9 cellular contexts compared by ENCODE assay signal in genomic region chr12:57740656-57741412, GRCh38. TPM values are rescaled to one million over a fixed set of nuclear protein-coding genes. Genes with fewer than 3 reads are reported as not detected.
DNase-seq lines count a peak whose midpoint lies in the region; ATAC-seq and TF ChIP-seq lines count a peak whose summit lies in the region.
"Had no signal": no experiment of that assay in that cellular context is flagged by ENCODE, and none has a peak within 500 bp of the region (broad histone marks: within the 10 kb centered on the region; RNA-seq: fewer than 3 reads in every experiment).

No MANE protein-coding gene starts in this region.

- no peaks in the 10 kb centered on the region for H3K36me3 ChIP-seq in transverse colon
- H3K36me3 ChIP-seq: cardiac muscle cell had no signal

- no peaks in the 10 kb centered on the region for H3K27me3 ChIP-seq in mononuclear cell (ENCODE audit: insufficient read depth, low read length)
- peaks cover 49% of the 10 kb centered on the region for H3K27me3 ChIP-seq in transverse colon

- H3K4me3 ChIP-seq in mononuclear cell (ENCODE audit: low read length) (peak overlapping the region; percentile 59), transverse colon (peak overlapping the region in 2 of 4 donors; percentile 21 to 37)
- H3K4me3 ChIP-seq: cardiac muscle cell had no signal

- DNase-seq in CD14-positive monocyte (ENCODE audit: low spot score), result no peak
- DNase-seq in HT1080 (ENCODE audit: low read depth), result peak; percentile 73
- DNase-seq in activated CD8-positive, alpha-beta memory T cell treated with anti-CD3 and anti-CD28 coated beads for 4 hours (ENCODE audit: low read depth in 2 of 2), result peak; percentile 49 to 66
- DNase-seq in transverse colon, result peak; percentile 58
- DNase-seq in substantia nigra (lab: John Stamatoyannopoulos, UW), result no peak

- no peaks in the 10 kb centered on the region for H3K9me3 ChIP-seq in mononuclear cell (ENCODE audit: low read depth, low read length)
- H3K9me3 ChIP-seq in transverse colon, result no peaks in the 10 kb centered on the region

- H3K27me3 Mint-ChIP-seq in CD14-positive monocyte (ENCODE audit: low read depth in 3 of 3), result peaks cover 0 to 1% (median 0%) of the 10 kb centered on the region in 3 donors

- in situ Hi-C loops in transverse colon (cut with MboI; ENCODE audit: low pct_ligation_motif_present in 1 of 4, low pct_unique_long_range_greater_than_20kb in 1 of 4, low sequenced_read_pairs in 3 of 4), result no loop called here

- H3K4me3 Mint-ChIP-seq in CD14-positive monocyte, result peak overlapping the region; percentile 83 to 93

- peaks cover 6 to 13% of the 10 kb centered on the region in 2 donors for H3K36me3 Mint-ChIP-seq in CD14-positive monocyte

- intact Hi-C loops in CD14-positive monocyte (cut with micrococcal nuclease) (loop anchor here in 1 of 2 donors (5.0 to 10.0 kb wide), 2 partner anchors 49 to 194 kb away; partner anchors contain the start of gene OS9), transverse colon (cut with DNase I; ENCODE audit: low total_unique reads) (no loop called here)

- TF ChIP-seq EP300 in transverse colon (IDR thresholded peaks at IDR 0.05; ENCODE audit: low read depth), result no peak

- no peak for TF ChIP-seq CTCF in CD14-positive monocyte (IDR thresholded peaks at IDR 0.05)
- no peak for TF ChIP-seq CTCF in transverse colon (IDR thresholded peaks at IDR 0.05)

- no peak for TF ChIP-seq POLR2A in transverse colon (IDR thresholded peaks at IDR 0.05)

- H3K4me1 Mint-ChIP-seq in CD14-positive monocyte, result peaks cover 48% of the 10 kb centered on the region

- H3K4me1 ChIP-seq in mononuclear cell (ENCODE audit: insufficient read depth, low read length), result peaks cover 53% of the 10 kb centered on the region
- H3K4me1 ChIP-seq in transverse colon, result peaks cover 25 to 48% (median 28%) of the 10 kb centered on the region in 4 donors

- H3K27ac Mint-ChIP-seq in CD14-positive monocyte, result peak overlapping the region; percentile 10 to 96 (median 88)

- peak; percentile 52 for ATAC-seq in GM19397 (IDR thresholded peaks at IDR 0.05; ENCODE audit: unreplicated experiment)
- no peak for ATAC-seq in HG02571 (IDR thresholded peaks at IDR 0.05; ENCODE audit: unreplicated experiment)

- H3K9me3 Mint-ChIP-seq in CD14-positive monocyte, result no peaks in the 10 kb centered on the region

- WGBS in transverse colon (ENCODE audit: low coverage in 1 of 2), 2 donors, result 54 to 62% methylated on average over 3 to 5 of the region's 5 CpGs

- H3K27ac ChIP-seq in transverse colon (no peak overlapping the region), substantia nigra (ENCODE audit: low read depth, low read length, poor library complexity, severe bottlenecking) (no peak overlapping the region)
- H3K27ac ChIP-seq: cardiac muscle cell had no signal

RNA-seq across cellular contexts. Expression of gene AGAP2, which starts 2.3 kb away (rescaled TPM):
- under 1 TPM; 0.20 to 0.65 TPM for polyA plus RNA-seq in CD14-positive monocyte
- total RNA-seq in HT1080 (2014; rRNA removed; shearing (Covaris generic)), result 11.2 and 11.6 TPM in 2 replicates
- polyA plus RNA-seq in HT1080 (2015; cell fraction: cytosol; rRNA removed), result 3.1 and 3.2 TPM in 2 replicates
- 6.1 and 6.2 TPM in 2 replicates for polyA plus RNA-seq in HT1080 (2015; cell fraction: nucleus; rRNA removed)
- total RNA-seq in mononuclear cell, result 7.6 TPM
- 100 to 1,000 TPM in 1 of 4 donors, 1 to 10 TPM in 3; 1.2 to 125 (median 5.6) TPM for total RNA-seq in transverse colon

RNA-seq across cellular contexts. Expression of gene TSPAN31, which starts 4.0 kb away (rescaled TPM):
- 10 to 100 TPM; 43.0 to 48.1 TPM for polyA plus RNA-seq in CD14-positive monocyte
- total RNA-seq in HT1080 (2014; rRNA removed; shearing (Covaris generic)), result 21.6 and 28.9 TPM in 2 replicates
- polyA plus RNA-seq in HT1080 (2015; cell fraction: cytosol; rRNA removed), result 42.8 and 49.7 TPM in 2 replicates
- polyA plus RNA-seq in HT1080 (2015; cell fraction: nucleus; rRNA removed), result 34.7 and 49.3 TPM in 2 replicates
- total RNA-seq in mononuclear cell (7.9 TPM), transverse colon (10 to 100 TPM; 20.6 to 73.3 (median 42.8) TPM)

RNA-seq across cellular contexts. Expression of gene CDK4, which starts 11.3 kb away (rescaled TPM):
- polyA plus RNA-seq in CD14-positive monocyte, result 10 to 100 TPM; 27.4 to 38.4 TPM
- total RNA-seq in HT1080 (2014; rRNA removed; shearing (Covaris generic)), result 442 and 461 TPM in 2 replicates
- polyA plus RNA-seq in HT1080 (2015; cell fraction: cytosol; rRNA removed), result 384 and 416 TPM in 2 replicates
- 191 and 212 TPM in 2 replicates for polyA plus RNA-seq in HT1080 (2015; cell fraction: nucleus; rRNA removed)
- 9.2 TPM for total RNA-seq in mononuclear cell
- total RNA-seq in transverse colon, result 100 to 1,000 TPM in 1 of 4 donors, 10 to 100 TPM in 3; 20.9 to 194 (median 47.8) TPM

RNA-seq across cellular contexts. Expression of gene MARCHF9, which starts 14.1 kb away (rescaled TPM):
- under 1 TPM; 0.14 to 0.23 TPM for polyA plus RNA-seq in CD14-positive monocyte
- 11.3 and 15.9 TPM in 2 replicates for total RNA-seq in HT1080 (2014; rRNA removed; shearing (Covaris generic))
- polyA plus RNA-seq in HT1080 (2015; cell fraction: cytosol; rRNA removed), result 14.9 and 15.5 TPM in 2 replicates
- 21.0 and 23.1 TPM in 2 replicates for polyA plus RNA-seq in HT1080 (2015; cell fraction: nucleus; rRNA removed)
- total RNA-seq in mononuclear cell (13.9 TPM), transverse colon (10 to 100 TPM in 2 of 4 donors, 1 to 10 TPM in 2; 1.5 to 24.1 (median 9.5) TPM)

RNA-seq across cellular contexts. Expression of gene CYP27B1, which starts 26.0 kb away (rescaled TPM):
- not detected for polyA plus RNA-seq in CD14-positive monocyte
- 0.17 and 0.19 TPM in 2 replicates for total RNA-seq in HT1080 (2014; rRNA removed; shearing (Covaris generic))
- 0.23 and 0.36 TPM in 2 replicates for polyA plus RNA-seq in HT1080 (2015; cell fraction: cytosol; rRNA removed)
- polyA plus RNA-seq in HT1080 (2015; cell fraction: nucleus; rRNA removed), result 2.6 and 4.1 TPM in 2 replicates
- total RNA-seq in mononuclear cell (1.3 TPM), transverse colon (1 to 10 TPM in 2 of 4 donors, under 1 TPM in 1, not detected in 1; 0.40 to 2.5 (median 2.3) TPM)

Comparison
In these comparisons a context has a peak if more than half of its experiments do, and no peak if none do; other contexts are left out.
1. DNase-seq: peak in HT1080 (single experiment), activated CD8-positive, alpha-beta memory T cell treated with anti-CD3 and anti-CD28 coated beads for 4 hours (2 of 2) and transverse colon (single experiment); none in CD14-positive monocyte (single experiment) and substantia nigra (0 of 49).